21 cellular contexts compared by ENCODE assay signal in genomic region chr12:20125259-20125919, GRCh38.
"Had no signal": no experiment of that assay in that cellular context is flagged by ENCODE, and none has a peak within 500 bp of the region (broad histone marks: within the 10 kb centered on the region; RNA-seq: fewer than 3 reads in every experiment).

No MANE protein-coding gene starts in this region.

- H3K36me3 ChIP-seq: ascending aorta, prostate gland, thoracic aorta, upper lobe of right lung had no signal

- H3K9me3 Mint-ChIP-seq: activated CD4-positive, alpha-beta T cell treated with anti-CD3 and anti-CD28 coated beads, Interleukin-2, amount 10 ng/mL, durations not matched to agents 7 days and 5 days; activated naive CD8-positive, alpha-beta T cell treated with anti-CD3 and anti-CD28 coated beads, Interleukin-2, amount 10 ng/mL, durations not matched to agents 7 days and 5 days; endodermal cell; mesothelial cell of epicardium; nephron progenitor cell; stimulated activated effector memory CD8-positive, alpha-beta T cell treated with anti-CD3 and anti-CD28 coated beads, Interleukin-12 subunit alpha, Interleukin-12 subunit beta, amount 100 ng/mL, for 72 hours; T-helper 2 cell treated with Interferon-gamma antibody and Interleukin-4, amounts not matched to agents 5 μg/mL and 100 μg/mL, for 36 hours had no signal

- H3K9me3 ChIP-seq: ascending aorta, prostate gland, thoracic aorta, upper lobe of right lung had no signal

- H3K4me3 ChIP-seq: ascending aorta, dorsolateral prefrontal cortex, lung, prostate gland, thoracic aorta, upper lobe of right lung had no signal

- H3K27me3 ChIP-seq: ascending aorta, dorsolateral prefrontal cortex, upper lobe of right lung had no signal

- H3K36me3 Mint-ChIP-seq: activated naive CD8-positive, alpha-beta T cell treated with anti-CD3 and anti-CD28 coated beads, Interleukin-2, amount 10 ng/mL, durations not matched to agents 7 days and 5 days; mesothelial cell of epicardium; stimulated activated effector memory CD8-positive, alpha-beta T cell treated with anti-CD3 and anti-CD28 coated beads, Interleukin-12 subunit alpha, Interleukin-12 subunit beta, amount 100 ng/mL, for 72 hours had no signal

- H3K4me3 Mint-ChIP-seq: activated CD4-positive, alpha-beta T cell treated with anti-CD3 and anti-CD28 coated beads, Interleukin-2, amount 10 ng/mL, durations not matched to agents 7 days and 5 days; activated naive CD8-positive, alpha-beta T cell treated with anti-CD3 and anti-CD28 coated beads, Interleukin-2, amount 10 ng/mL, durations not matched to agents 7 days and 5 days; endodermal cell; mesothelial cell of epicardium; nephron progenitor cell; stimulated activated effector memory CD8-positive, alpha-beta T cell treated with anti-CD3 and anti-CD28 coated beads, Interleukin-12 subunit alpha, Interleukin-12 subunit beta, amount 100 ng/mL, for 72 hours; T-helper 2 cell treated with Interferon-gamma antibody and Interleukin-4, amounts not matched to agents 5 μg/mL and 100 μg/mL, for 36 hours had no signal

- H3K4me1 Mint-ChIP-seq: activated CD4-positive, alpha-beta T cell treated with anti-CD3 and anti-CD28 coated beads, Interleukin-2, amount 10 ng/mL, durations not matched to agents 7 days and 5 days; activated naive CD8-positive, alpha-beta T cell treated with anti-CD3 and anti-CD28 coated beads, Interleukin-2, amount 10 ng/mL, durations not matched to agents 7 days and 5 days; nephron progenitor cell; stimulated activated effector memory CD8-positive, alpha-beta T cell treated with anti-CD3 and anti-CD28 coated beads, Interleukin-12 subunit alpha, Interleukin-12 subunit beta, amount 100 ng/mL, for 72 hours had no signal

- H3K27ac Mint-ChIP-seq: activated CD4-positive, alpha-beta T cell treated with anti-CD3 and anti-CD28 coated beads, Interleukin-2, amount 10 ng/mL, durations not matched to agents 7 days and 5 days; activated naive CD8-positive, alpha-beta T cell treated with anti-CD3 and anti-CD28 coated beads, Interleukin-2, amount 10 ng/mL, durations not matched to agents 7 days and 5 days; endodermal cell; mesothelial cell of epicardium; nephron progenitor cell; stimulated activated effector memory CD8-positive, alpha-beta T cell treated with anti-CD3 and anti-CD28 coated beads, Interleukin-12 subunit alpha, Interleukin-12 subunit beta, amount 100 ng/mL, for 72 hours; T-helper 2 cell treated with Interferon-gamma antibody and Interleukin-4, amounts not matched to agents 5 μg/mL and 100 μg/mL, for 36 hours had no signal

- DNase-seq: activated CD4-positive, alpha-beta T cell treated with anti-CD3 and anti-CD28 coated beads, Interleukin-2, amount 10 ng/mL, durations not matched to agents 7 days and 5 days; activated CD4-positive, CD25-positive, alpha-beta regulatory T cell; activated CD8-positive, alpha-beta memory T cell treated with anti-CD3 and anti-CD28 coated beads for 24 hours; activated naive CD4-positive, alpha-beta T cell; activated naive CD8-positive, alpha-beta T cell treated with anti-CD3 and anti-CD28 coated beads, Interleukin-2, amount 10 ng/mL, durations not matched to agents 7 days and 5 days; dorsolateral prefrontal cortex; endodermal cell; erythroblast; foreskin fibroblast; kidney glomerular epithelial cell; nephron progenitor cell; occipital lobe; stimulated activated CD4-positive, alpha-beta T cell treated with anti-CD3 and anti-CD28 coated beads, Interleukin-12 subunit alpha, Interleukin-12 subunit beta, amount 100 ng/mL, for 4 hours; upper lobe of right lung had no signal

- H3K27me3 Mint-ChIP-seq: activated CD4-positive, alpha-beta T cell treated with anti-CD3 and anti-CD28 coated beads, Interleukin-2, amount 10 ng/mL, durations not matched to agents 7 days and 5 days; activated naive CD8-positive, alpha-beta T cell treated with anti-CD3 and anti-CD28 coated beads, Interleukin-2, amount 10 ng/mL, durations not matched to agents 7 days and 5 days had no signal
